10 cellular contexts compared by ENCODE assay signal in genomic region chr18:26978812-26979341, GRCh38.
DNase-seq lines count a peak whose midpoint lies in the region; ATAC-seq, FAIRE-seq and TF ChIP-seq lines count a peak whose summit lies in the region.
"Had no signal": no experiment of that assay in that cellular context is flagged by ENCODE, and none has a peak within 500 bp of the region (broad histone marks: within the 10 kb centered on the region; RNA-seq: fewer than 3 reads in every experiment).

No MANE protein-coding gene starts in this region.

- H3K27me3 Mint-ChIP-seq in naive thymus-derived CD4-positive, alpha-beta T cell = peaks cover 0 to 4% (median 0%) of the 10 kb centered on the region in 5 donors

- H3K9me3 Mint-ChIP-seq in naive thymus-derived CD4-positive, alpha-beta T cell = peaks cover 0 to 11% (median 0%) of the 10 kb centered on the region in 11 donors

- no peaks in the 10 kb centered on the region for H3K36me3 Mint-ChIP-seq in naive thymus-derived CD4-positive, alpha-beta T cell

- FAIRE-seq in A204.1 (lab: Jason Lieb, UNC) = peak; percentile 3
- FAIRE-seq: K562 had no signal

- no peak overlapping the region for H3K27ac Mint-ChIP-seq in naive thymus-derived CD4-positive, alpha-beta T cell

- no peaks in the 10 kb centered on the region for H3K36me3 ChIP-seq in naive thymus-derived CD4-positive, alpha-beta T cell (ENCODE audit: control insufficient read depth in 2 of 3, insufficient read depth in 3 of 3, low read length in 3 of 3)
- H3K36me3 ChIP-seq in A673 (ENCODE audit: insufficient read depth, low read length, poor library complexity, severe bottlenecking) = no peaks in the 10 kb centered on the region

- no peaks in the 10 kb centered on the region for H3K4me1 Mint-ChIP-seq in naive thymus-derived CD4-positive, alpha-beta T cell

- no peak for TF ChIP-seq CTCF in A673 (conservative IDR thresholded peaks at IDR 0.05; ENCODE audit: low read depth, low read length)

- DNase-seq in GM03348 (ENCODE audit: low spot score) (no peak), HK-2 (ENCODE audit: unreplicated experiment) (no peak), A673 (ENCODE audit: low spot score) (no peak)
- no peak for DNase-seq in naive thymus-derived CD4-positive, alpha-beta T cell
- DNase-seq: stimulated activated CD8-positive, alpha-beta memory T cell treated with anti-CD3 and anti-CD28 coated beads, Interleukin-4, amount 100 ng/mL, for 48 hours had no signal

- H3K4me1 ChIP-seq in naive thymus-derived CD4-positive, alpha-beta T cell (ENCODE audit: control insufficient read depth in 2 of 2, insufficient read depth in 2 of 2, low read length in 2 of 2) = no peaks in the 10 kb centered on the region
- no peaks in the 10 kb centered on the region for H3K4me1 ChIP-seq in A673 (ENCODE audit: insufficient read depth, low read length, poor library complexity, severe bottlenecking)

- H3K27ac ChIP-seq in naive thymus-derived CD4-positive, alpha-beta T cell (ENCODE audit: low read depth, low read length) = no peak overlapping the region
- no peak overlapping the region for H3K27ac ChIP-seq in A673 (ENCODE audit: low read depth, low read length, poor library complexity, severe bottlenecking)

- ATAC-seq in GM19035 (IDR thresholded peaks at IDR 0.05; ENCODE audit: unreplicated experiment) = peak; percentile 98
- peak; percentile 98 for ATAC-seq in HG02623 (IDR thresholded peaks at IDR 0.05; ENCODE audit: unreplicated experiment)
- ATAC-seq in HG03457 (IDR thresholded peaks at IDR 0.05; ENCODE audit: unreplicated experiment) = peak; percentile 96
- no peak for ATAC-seq in naive thymus-derived CD4-positive, alpha-beta T cell
- ATAC-seq: K562 had no signal

- BruUV-seq in A673 (replicated peaks; lab: Mats Ljungman, UMichigan) = no TSS peak

- POLR2A ChIA-PET in naive thymus-derived CD4-positive, alpha-beta T cell (lab: Charles Lee) = no interaction called here
- POLR2A ChIA-PET in A673 (lab: Charles Lee; ENCODE audit: low non-redundant PET) = no interaction called here

- no peak overlapping the region for H3K4me3 Mint-ChIP-seq in naive thymus-derived CD4-positive, alpha-beta T cell

- CTCF ChIA-PET in naive thymus-derived CD4-positive, alpha-beta T cell (lab: Charles Lee) = no interaction called here
- CTCF ChIA-PET in A673 (lab: Charles Lee) = no interaction called here

- no peaks in the 10 kb centered on the region for H3K9me3 ChIP-seq in naive thymus-derived CD4-positive, alpha-beta T cell (ENCODE audit: control insufficient read depth in 2 of 3, low read length in 3 of 3)
- H3K9me3 ChIP-seq in A673 (ENCODE audit: low read depth, low read length, poor library complexity, severe bottlenecking) = no peaks in the 10 kb centered on the region

- no peak overlapping the region for H3K4me3 ChIP-seq in naive thymus-derived CD4-positive, alpha-beta T cell (ENCODE audit: low read length)
- no peak overlapping the region for H3K4me3 ChIP-seq in A673 (ENCODE audit: low read depth, low read length, poor library complexity, severe bottlenecking)
- H3K4me3 ChIP-seq: K562 had no signal

- intact Hi-C loops in naive thymus-derived CD4-positive, alpha-beta T cell (cut with micrococcal nuclease) = no loop called here
- intact Hi-C loops in A673 (cut with micrococcal nuclease; ENCODE audit: unreplicated experiment) = no loop called here

- H3K27me3 ChIP-seq in naive thymus-derived CD4-positive, alpha-beta T cell (ENCODE audit: control insufficient read depth in 2 of 2, insufficient read depth in 2 of 2, low read length in 2 of 2) = no peaks in the 10 kb centered on the region
- no peaks in the 10 kb centered on the region for H3K27me3 ChIP-seq in A673 (replicated peaks; ENCODE audit: insufficient read depth, low read depth, low read length, poor library complexity)
